1 cellular context compared by ENCODE assay signal in genomic region chr2:12303181-12304030, GRCh38.
A peak's percentile ranks its signal among the peaks of the same experiment; 100 is the strongest.
TF ChIP-seq lines count a peak whose summit lies in the region.

No MANE protein-coding gene starts in this region.

TF ChIP-seq in IMR-90, 13 proteins besides CTCF, POLR2A, EP300 and RAD21 (continued from another document):
- no peak for TF ChIP-seq ELK1 (IDR thresholded peaks at IDR 0.05; ENCODE audit: borderline replicate concordance, low read depth, low read length)
- peak; percentile 32 for TF ChIP-seq RCOR1 (IDR thresholded peaks at IDR 0.05; ENCODE audit: insufficient replicate concordance, low read length)
- TF ChIP-seq RFX5 (IDR thresholded peaks at IDR 0.05; ENCODE audit: low read depth, low read length), result no peak
- peak; percentile 54; the same call in 1 of the 2 replicates for TF ChIP-seq FOS (IDR thresholded peaks at IDR 0.05; ENCODE audit: low read depth, low read length)
- peak; percentile 80; the same call in 1 of the 2 replicates for TF ChIP-seq CEBPB (IDR thresholded peaks at IDR 0.05; ENCODE audit: low read depth, low read length)
- TF ChIP-seq USF2 (IDR thresholded peaks at IDR 0.05; ENCODE audit: low read depth, low read length), result peak; percentile 59; the same call in 1 of the 2 replicates
- TF ChIP-seq BHLHE40 (IDR thresholded peaks at IDR 0.05; ENCODE audit: low read depth, low read length), result peak; percentile 53
TF ChIP-seq in IMR-90: peak in this region for 6.
